In the genomic region with DNA sequence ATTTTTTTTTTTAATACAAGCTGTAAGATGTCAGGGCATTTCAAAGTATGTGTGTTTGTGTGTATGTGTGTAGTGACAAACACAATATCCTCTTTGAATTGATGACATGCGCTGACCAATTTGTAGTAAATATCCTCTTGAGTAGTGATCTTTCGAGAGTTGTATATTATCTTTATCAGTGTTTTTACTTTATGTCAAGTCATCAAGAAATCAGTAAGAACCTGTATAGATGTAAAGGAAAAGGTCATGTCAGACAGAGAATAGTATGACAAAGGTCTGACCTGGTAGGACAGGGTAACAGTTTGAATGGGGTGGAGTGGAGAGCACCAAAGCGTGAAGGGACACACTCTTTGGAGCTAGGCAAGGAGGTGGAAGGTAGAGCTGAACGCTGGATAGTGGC, we compare ENCODE assay signal across 9 cellular contexts.
"Had no signal": no experiment of that assay in that cellular context is flagged by ENCODE, and none has a peak within 500 bp of the region (broad histone marks: within the 10 kb centered on the region; RNA-seq: fewer than 3 reads in every experiment).

No MANE protein-coding gene starts in this region.

- H2AFZ ChIP-seq: GM23338 had no signal

- H3K27ac ChIP-seq: KMS-11 had no signal

- H3K4me1 ChIP-seq: HAP-1 had no signal

- H3K9me3 Mint-ChIP-seq: HFFc6 had no signal

- H3K9ac ChIP-seq: KMS-11 had no signal

- H3K4me2 ChIP-seq: GM23338, KMS-11 had no signal

- H3K4me3 ChIP-seq: GM23338, HAP-1 had no signal

- H3K9me3 ChIP-seq: HAP-1 had no signal

- FAIRE-seq: HTR-8/SVneo had no signal

- DNase-seq: H7, HFFc6, Karpas-422, KBM-7 had no signal

- ATAC-seq: GM23338, HCT116 had no signal

- H3K4me3 Mint-ChIP-seq: GM23338, HFFc6 had no signal

- H3K36me3 ChIP-seq: HAP-1 had no signal

- H3K27ac Mint-ChIP-seq: GM23338, HFFc6 had no signal
